Comparison of ENCODE assay signal across 9 cellular contexts in genomic region chr12:8681129-8681902, GRCh38. TPM values are rescaled to one million over a fixed set of nuclear protein-coding genes. Genes with fewer than 3 reads are reported as not detected.
DNase-seq lines count a peak whose midpoint lies in the region; ATAC-seq and TF ChIP-seq lines count a peak whose summit lies in the region.
"Had no signal": no experiment of that assay in that cellular context is flagged by ENCODE, and none has a peak within 500 bp of the region (broad histone marks: within the 10 kb centered on the region; RNA-seq: fewer than 3 reads in every experiment).

No MANE protein-coding gene starts in this region.

- no peaks in the 10 kb centered on the region for H3K4me1 ChIP-seq in psoas muscle

- H3K9me3 ChIP-seq in psoas muscle: no peaks in the 10 kb centered on the region

- POLR2A ChIA-PET in RWPE1 (lab: Yijun Ruan, JAX; ENCODE audit: low non-redundant PET): no interaction called here

- intact Hi-C loops in psoas muscle (cut with DNase I): loop anchor here (5.0 to 10.0 kb wide), 3 partner anchors 143 to 371 kb away; partner anchors contain the start of gene A2ML1 (in 1 of the 2)

- peak overlapping the region; percentile 60 for H3K27ac ChIP-seq in RWPE1
- no peak overlapping the region for H3K27ac ChIP-seq in psoas muscle

- H3K4me3 ChIP-seq in fibroblast of pulmonary artery (replicated peaks; ENCODE audit: low read depth, low read length): peak overlapping the region; percentile 19
- H3K4me3 ChIP-seq in psoas muscle: peak overlapping the region; percentile 2

- WGBS in psoas muscle, 3 donors: 40 to 46% (median 44%) methylated on average over 11 of the region's 11 CpGs

- H3K36me3 ChIP-seq in psoas muscle (ENCODE audit: insufficient read depth in 1 of 2, low read depth in 1 of 2): no peaks in the 10 kb centered on the region

- TF ChIP-seq CTCF in RWPE1 (conservative IDR thresholded peaks at IDR 0.05; ENCODE audit: low read depth) (no peak), fibroblast of pulmonary artery (IDR thresholded peaks at IDR 0.05; ENCODE audit: low read length, missing control alignments) (no peak), psoas muscle (IDR thresholded peaks at IDR 0.05) (no peak)

- in situ Hi-C loops in ACHN (cut with HindIII; ENCODE audit: low pct_ligation_motif_present, low pct_unique_long_range_greater_than_20kb, low sequenced_read_pairs): no loop called here

- CTCF ChIA-PET in RWPE1 (lab: Yijun Ruan, JAX): interaction anchor here (0.6 to 1.9 kb wide), 9 partner anchors 15 to 368 kb away, joined by 3 to 13 read pairs (median 4); no protein-coding TSS in a partner anchor

- H3K27me3 ChIP-seq in psoas muscle (ENCODE audit: insufficient read depth in 3 of 3, low read length in 2 of 3): peaks cover 0 to 4% (median 0%) of the 10 kb centered on the region in 3 donors

- peak in 1 of 4 donors; percentile 35 for ATAC-seq in psoas muscle

- peak; percentile 77 for DNase-seq in H4 (ENCODE audit: low spot score)
- DNase-seq in RWPE1 (ENCODE audit: low spot score): peak; percentile 69
- peak; percentile 96 for DNase-seq in fibroblast of pulmonary artery (ENCODE audit: low read depth)
- no peak for DNase-seq in psoas muscle
- DNase-seq in ACHN: no peak
- no peak for DNase-seq in NCI-H1092 (lab: John Stamatoyannopoulos, UW)
- DNase-seq in NCI-H2227 treated with DMSO at 0.1 percent for 48 hours (lab: John Stamatoyannopoulos, UW): no peak
- no peak for DNase-seq in superior temporal gyrus (ENCODE audit: extremely low spot score)

RNA-seq across cellular contexts. Expression of gene RIMKLB, which starts 16.5 kb away (rescaled TPM):
- total RNA-seq in H4 (2014; rRNA removed; shearing (Covaris generic)): 15.9 and 18.6 TPM in 2 replicates
- 10 to 100 TPM in 2 of 4 donors, 1 to 10 TPM in 2; 4.6 to 19.1 (median 11.2) TPM for total RNA-seq in psoas muscle
- polyA plus RNA-seq in psoas muscle: 1 to 10 TPM; 4.8 to 8.1 (median 5.7) TPM

RNA-seq across cellular contexts. Expression of gene MFAP5, which starts 18.7 kb away (rescaled TPM):
- not detected in 2 replicates for total RNA-seq in H4 (2014; rRNA removed; shearing (Covaris generic))
- total RNA-seq in psoas muscle: 10 to 100 TPM in 3 of 4 donors, 1 to 10 TPM in 1; 3.4 to 27.9 (median 20.7) TPM
- polyA plus RNA-seq in psoas muscle: 10 to 100 TPM; 17.4 to 24.5 (median 23.3) TPM
- polyA plus RNA-seq: IgD-negative memory B cell had no signal

Comparison
In these comparisons a context has a peak if more than half of its experiments do, and no peak if none do; other contexts are left out.
1. DNase-seq: peak in H4 (single experiment), RWPE1 (single experiment) and fibroblast of pulmonary artery (single experiment); none in psoas muscle (0 of 2), ACHN (single experiment), NCI-H1092 (single experiment), NCI-H2227 treated with DMSO at 0.1 percent for 48 hours (single experiment) and superior temporal gyrus (single experiment).